7 cellular contexts compared by ENCODE assay signal in genomic region chr14:91200802-91201201, GRCh38. TPM values are rescaled to one million over a fixed set of nuclear protein-coding genes. Genes with fewer than 3 reads are reported as not detected.
A peak's percentile ranks its signal among the peaks of the same experiment; 100 is the strongest.
DNase-seq lines count a peak whose midpoint lies in the region; ATAC-seq and TF ChIP-seq lines count a peak whose summit lies in the region.
"Not testable (repeated sequence)": the region's sequence is repeated elsewhere in the genome, so short reads cannot be mapped to it uniquely, and the experiment has no call there.

No MANE protein-coding gene starts in this region.

- not testable (repeated sequence) for H3K9me3 Mint-ChIP-seq in activated CD8-positive, alpha-beta T cell treated with anti-CD3 and anti-CD28 coated beads for 36 hours; MCF 10A (ENCODE audit: unreplicated experiment); memory B cell
- peaks cover 12% of the 10 kb centered on the region for H3K9me3 Mint-ChIP-seq in activated naive CD4-positive, alpha-beta T cell treated with anti-CD3 and anti-CD28 coated beads, Interleukin-2, amount 10 ng/mL, durations not matched to agents 7 days and 5 days

- H3K4me3 Mint-ChIP-seq in T-helper 17 cell = peak overlapping the region; percentile 52
- not testable (repeated sequence) for H3K4me3 Mint-ChIP-seq in activated CD8-positive, alpha-beta T cell treated with anti-CD3 and anti-CD28 coated beads for 36 hours; MCF 10A (ENCODE audit: unreplicated experiment); memory B cell
- H3K4me3 Mint-ChIP-seq in activated naive CD4-positive, alpha-beta T cell treated with anti-CD3 and anti-CD28 coated beads, Interleukin-2, amount 10 ng/mL, durations not matched to agents 7 days and 5 days = peak overlapping the region; percentile 2

- H3K9me2 ChIP-seq in HCT116 (ENCODE audit: insufficient read depth) = not testable (repeated sequence)

- not testable (repeated sequence) for BruUV-seq in HCT116 (replicated peaks; lab: Mats Ljungman, UMichigan); MCF 10A (replicated peaks; lab: Mats Ljungman, UMichigan)

- peaks cover 11 to 14% of the 10 kb centered on the region in 2 experiments; a peak in 2 of 4 replicates for H3K9me3 ChIP-seq in HCT116 (ENCODE audit: control insufficient read depth in 1 of 2, insufficient read depth in 1 of 2, low read depth in 1 of 2, low read length in 2 of 2)
- H3K9me3 ChIP-seq in T-helper 17 cell (ENCODE audit: control insufficient read depth, low read length, poor library complexity, severe bottlenecking); spleen: not testable (repeated sequence)

- not testable (repeated sequence) for H3K79me2 ChIP-seq in HCT116 (ENCODE audit: insufficient read depth, low read length)

- TF ChIP-seq POLR2A in HCT116 (IDR thresholded peaks at IDR 0.05; ENCODE audit: borderline replicate concordance, extremely low read depth, insufficient read depth, insufficient read length); spleen (IDR thresholded peaks at IDR 0.05): not testable (repeated sequence)

- DNase-seq in HCT116 (ENCODE audit: low read depth, low spot score); T-helper 17 cell; activated naive CD4-positive, alpha-beta T cell treated with anti-CD3 and anti-CD28 coated beads, Interleukin-2, amount 10 ng/mL, durations not matched to agents 7 days and 5 days; MCF 10A (ENCODE audit: unreplicated experiment); memory B cell (ENCODE audit: low spot score in 2 of 2); spleen: not testable (repeated sequence)
- peak; percentile 42 for DNase-seq in activated CD8-positive, alpha-beta T cell treated with anti-CD3 and anti-CD28 coated beads for 36 hours

- not testable (repeated sequence) for H3K4me2 ChIP-seq in HCT116 (ENCODE audit: low read length)

- not testable (repeated sequence) for H3K4me3 ChIP-seq in HCT116 (replicated peaks in 1 of 2; ENCODE audit: low read depth in 1 of 2, low read length in 2 of 2); spleen

- not testable (repeated sequence) for H4K20me1 ChIP-seq in HCT116 (ENCODE audit: insufficient read depth)

- not testable (repeated sequence) for H3K27ac Mint-ChIP-seq in T-helper 17 cell; activated CD8-positive, alpha-beta T cell treated with anti-CD3 and anti-CD28 coated beads for 36 hours; activated naive CD4-positive, alpha-beta T cell treated with anti-CD3 and anti-CD28 coated beads, Interleukin-2, amount 10 ng/mL, durations not matched to agents 7 days and 5 days
- H3K27ac Mint-ChIP-seq in MCF 10A (ENCODE audit: low read depth, unreplicated experiment) = peak overlapping the region; percentile 54
- H3K27ac Mint-ChIP-seq in memory B cell = peak overlapping the region; percentile 71

- TF ChIP-seq CTCF in HCT116 (IDR thresholded peaks at IDR 0.05 in 2 of 3, conservative IDR thresholded peaks at IDR 0.05 in 1 of 3; ENCODE audit: borderline replicate concordance in 1 of 3, insufficient read depth in 1 of 3, low read depth in 2 of 3, low read length in 2 of 3); activated CD8-positive, alpha-beta T cell treated with anti-CD3 and anti-CD28 coated beads for 36 hours (IDR thresholded peaks at IDR 0.05); MCF 10A (IDR thresholded peaks at IDR 0.05; ENCODE audit: unreplicated experiment); spleen (IDR thresholded peaks at IDR 0.05 in 8 of 11, conservative IDR thresholded peaks at IDR 0.05 in 3 of 11): not testable (repeated sequence)

- H3K9ac ChIP-seq in HCT116 (ENCODE audit: low read length) = not testable (repeated sequence)

- H3K27me3 Mint-ChIP-seq in T-helper 17 cell; activated CD8-positive, alpha-beta T cell treated with anti-CD3 and anti-CD28 coated beads for 36 hours; activated naive CD4-positive, alpha-beta T cell treated with anti-CD3 and anti-CD28 coated beads, Interleukin-2, amount 10 ng/mL, durations not matched to agents 7 days and 5 days; MCF 10A (ENCODE audit: insufficient read depth, unreplicated experiment); memory B cell: not testable (repeated sequence)

- not testable (repeated sequence) for H2AFZ ChIP-seq in HCT116 (ENCODE audit: low read depth, low read length, poor library complexity, severe bottlenecking)

- not testable (repeated sequence) for H3K4me1 ChIP-seq in HCT116 (ENCODE audit: control insufficient read depth in 1 of 2, insufficient read depth in 2 of 2, low read length in 2 of 2)
- H3K4me1 ChIP-seq in spleen = peaks cover 0 to 18% (median 10%) of the 10 kb centered on the region in 6 donors

- H3K36me3 ChIP-seq in HCT116 (ENCODE audit: control insufficient read depth in 1 of 2, insufficient read depth in 2 of 2, low read length in 2 of 2) = peaks cover 27 to 60% of the 10 kb centered on the region in 2 experiments
- H3K36me3 ChIP-seq in spleen = peaks cover 0 to 100% (median 82%) of the 10 kb centered on the region in 6 donors

- not testable (repeated sequence) for TF ChIP-seq RAD21 in HCT116 (IDR thresholded peaks at IDR 0.05; ENCODE audit: low read depth)

- 96 to 99% (median 97%) methylated on average over 6 of the region's 6 CpGs for WGBS in spleen, 5 donors

- POLR2A ChIA-PET in HCT116 (lab: Charles Lee); activated CD8-positive, alpha-beta T cell treated with anti-CD3 and anti-CD28 coated beads for 36 hours (lab: Charles Lee); MCF 10A (lab: Yijun Ruan, JAX): not testable (repeated sequence)

- CTCF ChIA-PET in HCT116 (lab: Charles Lee); activated CD8-positive, alpha-beta T cell treated with anti-CD3 and anti-CD28 coated beads for 36 hours (lab: Charles Lee): not testable (repeated sequence)
- CTCF ChIA-PET in activated naive CD4-positive, alpha-beta T cell treated with anti-CD3 and anti-CD28 coated beads, Interleukin-2, amount 10 ng/mL, durations not matched to agents 7 days and 5 days (lab: Charles Lee) = interaction anchor here (0.8 to 2.0 kb wide), 2 partner anchors 23 to 25 kb away, joined by 3 to 6 read pairs; no protein-coding TSS in a partner anchor
- CTCF ChIA-PET in MCF 10A (lab: Yijun Ruan, JAX) = interaction anchor here (0.7 kb wide), 1 partner anchor 126 kb away, joined by 3 read pairs; no protein-coding TSS in a partner anchor

- H3K36me3 Mint-ChIP-seq in T-helper 17 cell (ENCODE audit: low read depth) (peaks cover 20% of the 10 kb centered on the region), MCF 10A (ENCODE audit: insufficient read depth, unreplicated experiment) (peaks cover 24% of the 10 kb centered on the region), memory B cell (peaks cover 37% of the 10 kb centered on the region)
- peaks cover 77% of the 10 kb centered on the region for H3K36me3 Mint-ChIP-seq in activated CD8-positive, alpha-beta T cell treated with anti-CD3 and anti-CD28 coated beads for 36 hours (ENCODE audit: low read depth)
- peaks cover 81% of the 10 kb centered on the region for H3K36me3 Mint-ChIP-seq in activated naive CD4-positive, alpha-beta T cell treated with anti-CD3 and anti-CD28 coated beads, Interleukin-2, amount 10 ng/mL, durations not matched to agents 7 days and 5 days

- RAD21 ChIA-PET in HCT116 (lab: Charles Lee; ENCODE audit: low non-redundant PET in 1 of 2, low total read pairs in 2 of 2, uncharacterized antibody in 2 of 2, unreplicated experiment in 2 of 2) = not testable (repeated sequence)

- intact Hi-C loops in HCT116 (cut with micrococcal nuclease); activated CD8-positive, alpha-beta T cell treated with anti-CD3 and anti-CD28 coated beads for 36 hours (cut with micrococcal nuclease); MCF 10A (cut with micrococcal nuclease); spleen (cut with DNase I; ENCODE audit: low total_unique reads): not testable (repeated sequence)

- peaks cover 17% of the 10 kb centered on the region for H3K4me1 Mint-ChIP-seq in T-helper 17 cell
- peaks cover 30% of the 10 kb centered on the region for H3K4me1 Mint-ChIP-seq in activated CD8-positive, alpha-beta T cell treated with anti-CD3 and anti-CD28 coated beads for 36 hours (ENCODE audit: low read depth)
- H3K4me1 Mint-ChIP-seq in activated naive CD4-positive, alpha-beta T cell treated with anti-CD3 and anti-CD28 coated beads, Interleukin-2, amount 10 ng/mL, durations not matched to agents 7 days and 5 days = peaks cover 79% of the 10 kb centered on the region
- H3K4me1 Mint-ChIP-seq in MCF 10A (ENCODE audit: insufficient read depth, unreplicated experiment); memory B cell: not testable (repeated sequence)

- H3K27ac ChIP-seq in HCT116 (ENCODE audit: low read depth, low read length) = not testable (repeated sequence)
- peak overlapping the region in 6 of 8 donors; percentile 70 to 82 (median 74) for H3K27ac ChIP-seq in spleen

- not testable (repeated sequence) for H3K27me3 ChIP-seq in HCT116 (ENCODE audit: insufficient read depth, low read length); spleen (replicated peaks in 1 of 7)

- ATAC-seq in HCT116; T-helper 17 cell; activated CD8-positive, alpha-beta T cell treated with anti-CD3 and anti-CD28 coated beads for 36 hours; memory B cell (ENCODE audit: low read depth): not testable (repeated sequence)

TF ChIP-seq in HCT116, 20 proteins besides CTCF, POLR2A, EP300 and RAD21:
- peak; percentile 82 for TF ChIP-seq CBX3 (IDR thresholded peaks at IDR 0.05; ENCODE audit: low read depth)

RNA-seq across cellular contexts. Expression of gene GPR68, which starts 43.7 kb away (rescaled TPM):
- total RNA-seq in HCT116 (2021; ENCODE audit: unreplicated experiment) = not detected
- 0.72 and 0.75 TPM in 2 replicates for polyA plus RNA-seq in HCT116 (2012)
- total RNA-seq in T-helper 17 cell = 10 to 100 TPM in 1 of 2 donors, 1 to 10 TPM in 1; 7.6 to 12.4 TPM
- 10 to 100 TPM; 11.9 to 14.0 TPM for total RNA-seq in activated CD8-positive, alpha-beta T cell treated with anti-CD3 and anti-CD28 coated beads for 36 hours
- 0.10 and 0.14 TPM in 2 replicates for total RNA-seq in MCF 10A (2022)
- total RNA-seq in spleen = 1 to 10 TPM; 1.9 to 5.2 (median 3.2) TPM
- 1 to 10 TPM in 2 of 3 donors, under 1 TPM in 1; 0.50 to 1.7 (median 1.3) TPM for polyA plus RNA-seq in spleen
